ENCODE assay signal across 31 cellular contexts in genomic region chr1:29586215-29586614, GRCh38.
"Had no signal": no experiment of that assay in that cellular context is flagged by ENCODE, and none has a peak within 500 bp of the region (broad histone marks: within the 10 kb centered on the region; RNA-seq: fewer than 3 reads in every experiment).

No MANE protein-coding gene starts in this region.

- H3K27ac Mint-ChIP-seq: activated B cell treated with CpG ODN at 0.5 μM for 24 hours; activated CD8-positive, alpha-beta T cell treated with anti-CD3 and anti-CD28 coated beads for 36 hours; activated naive CD4-positive, alpha-beta T cell treated with anti-CD3 and anti-CD28 coated beads, Interleukin-2, amount 10 ng/mL, durations not matched to agents 7 days and 5 days; activated naive CD4-positive, alpha-beta T cell treated with anti-CD3 and anti-CD28 coated beads, Interleukin-2, amount 50 U/mL, for 72 hours; activated naive CD8-positive, alpha-beta T cell treated with anti-CD3 and anti-CD28 coated beads, Interleukin-2, amount 10 ng/mL, durations not matched to agents 7 days and 5 days; activated T-cell treated with anti-CD3 and anti-CD28 coated beads, Interleukin-2, amount 50 U/mL, for 24 hours; activated T-cell treated with anti-CD3 and anti-CD28 coated beads, Interleukin-2, amount 50 U/mL, for 72 hours; brain; effector memory CD8-positive, alpha-beta T cell; T-helper 2 cell treated with Interferon-gamma antibody and Interleukin-4, amounts not matched to agents 5 μg/mL and 100 μg/mL, for 36 hours had no signal

- H3K36me3 ChIP-seq: ascending aorta, breast epithelium, WERI-Rb-1 had no signal

- H3K4me1 ChIP-seq: ascending aorta, breast epithelium had no signal

- H3K36me3 Mint-ChIP-seq: activated naive CD4-positive, alpha-beta T cell treated with anti-CD3 and anti-CD28 coated beads, Interleukin-2, amount 10 ng/mL, durations not matched to agents 7 days and 5 days; activated naive CD4-positive, alpha-beta T cell treated with anti-CD3 and anti-CD28 coated beads, Interleukin-2, amount 50 U/mL, for 72 hours; activated naive CD8-positive, alpha-beta T cell treated with anti-CD3 and anti-CD28 coated beads, Interleukin-2, amount 10 ng/mL, durations not matched to agents 7 days and 5 days; brain had no signal

- H3K9me3 ChIP-seq: ascending aorta, breast epithelium had no signal

- H3K27ac ChIP-seq: ascending aorta, breast epithelium, epithelial cell of prostate, WERI-Rb-1 had no signal

- H3K4me3 Mint-ChIP-seq: activated B cell treated with CpG ODN at 0.5 μM for 24 hours; activated CD8-positive, alpha-beta T cell treated with anti-CD3 and anti-CD28 coated beads for 36 hours; activated naive CD4-positive, alpha-beta T cell treated with anti-CD3 and anti-CD28 coated beads, Interleukin-2, amount 10 ng/mL, durations not matched to agents 7 days and 5 days; activated naive CD8-positive, alpha-beta T cell treated with anti-CD3 and anti-CD28 coated beads, Interleukin-2, amount 10 ng/mL, durations not matched to agents 7 days and 5 days; activated T-cell treated with anti-CD3 and anti-CD28 coated beads, Interleukin-2, amount 50 U/mL, for 24 hours; activated T-cell treated with anti-CD3 and anti-CD28 coated beads, Interleukin-2, amount 50 U/mL, for 72 hours; brain; central memory CD8-positive, alpha-beta T cell; effector memory CD8-positive, alpha-beta T cell; T-helper 17 cell; T-helper 2 cell treated with Interferon-gamma antibody and Interleukin-4, amounts not matched to agents 5 μg/mL and 100 μg/mL, for 36 hours had no signal

- FAIRE-seq: endometrium, endothelial cell of umbilical vein, frontal cortex had no signal

- DNase-seq: activated B cell treated with CpG ODN at 0.5 μM for 24 hours; activated CD4-positive, alpha-beta T cell treated with anti-CD3 and anti-CD28 coated beads for 48 hours; activated CD4-positive, alpha-beta T cell treated with anti-CD3 and anti-CD28 coated beads, Interleukin-2, amount 50 U/mL, for 1 hour; activated CD4-positive, alpha-beta T cell treated with anti-CD3 and anti-CD28 coated beads, Interleukin-2, amount 50 U/mL, for 48 hours; activated CD8-positive, alpha-beta memory T cell treated with anti-CD3 and anti-CD28 coated beads, Interleukin-2, amount 50 U/mL, for 48 hours; activated CD8-positive, alpha-beta T cell treated with anti-CD3 and anti-CD28 coated beads for 36 hours; activated gamma-delta T cell; activated naive CD4-positive, alpha-beta T cell; activated naive CD4-positive, alpha-beta T cell treated with anti-CD3 and anti-CD28 coated beads, Interleukin-2, amount 10 ng/mL, durations not matched to agents 7 days and 5 days; activated naive CD8-positive, alpha-beta T cell treated with anti-CD3 and anti-CD28 coated beads, Interleukin-2, amount 10 ng/mL, durations not matched to agents 7 days and 5 days; activated T-cell treated with anti-CD3 and anti-CD28 coated beads for 4 hours; activated T-cell treated with anti-CD3 and anti-CD28 coated beads, Interleukin-2, amount 50 U/mL, for 24 hours; activated T-cell treated with anti-CD3 and anti-CD28 coated beads, Interleukin-2, amount 50 U/mL, for 72 hours; cortex of kidney; dermis blood vessel endothelial cell; effector CD4-positive, alpha-beta T cell; effector memory CD8-positive, alpha-beta T cell; foreskin fibroblast; T-helper 1 cell; T-helper 17 cell; WERI-Rb-1 had no signal

- H3K4me3 ChIP-seq: ascending aorta, breast epithelium had no signal

- H3K4me1 Mint-ChIP-seq: activated B cell treated with CpG ODN at 0.5 μM for 24 hours; activated naive CD4-positive, alpha-beta T cell treated with anti-CD3 and anti-CD28 coated beads, Interleukin-2, amount 10 ng/mL, durations not matched to agents 7 days and 5 days; activated naive CD8-positive, alpha-beta T cell treated with anti-CD3 and anti-CD28 coated beads, Interleukin-2, amount 10 ng/mL, durations not matched to agents 7 days and 5 days; central memory CD8-positive, alpha-beta T cell; T-helper 17 cell had no signal

- H3K27me3 ChIP-seq: ascending aorta had no signal

- H3K9me3 Mint-ChIP-seq: activated CD8-positive, alpha-beta T cell treated with anti-CD3 and anti-CD28 coated beads for 36 hours; activated T-cell treated with anti-CD3 and anti-CD28 coated beads, Interleukin-2, amount 50 U/mL, for 24 hours; central memory CD8-positive, alpha-beta T cell; effector memory CD8-positive, alpha-beta T cell; T-helper 2 cell treated with Interferon-gamma antibody and Interleukin-4, amounts not matched to agents 5 μg/mL and 100 μg/mL, for 36 hours had no signal

- H3K27me3 Mint-ChIP-seq: activated B cell treated with CpG ODN at 0.5 μM for 24 hours; activated naive CD4-positive, alpha-beta T cell treated with anti-CD3 and anti-CD28 coated beads, Interleukin-2, amount 10 ng/mL, durations not matched to agents 7 days and 5 days had no signal
